ENCODE assay signal across 16 cellular contexts in genomic region chr1:193042766-193043691, GRCh38. TPM values are rescaled to one million over a fixed set of nuclear protein-coding genes. Genes with fewer than 3 reads are reported as not detected.
A peak's percentile ranks its signal among the peaks of the same experiment; 100 is the strongest.
DNase-seq lines count a peak whose midpoint lies in the region; ATAC-seq and TF ChIP-seq lines count a peak whose summit lies in the region.
"Had no signal": no experiment of that assay in that cellular context is flagged by ENCODE, and none has a peak within 500 bp of the region (broad histone marks: within the 10 kb centered on the region; RNA-seq: fewer than 3 reads in every experiment).

No MANE protein-coding gene starts in this region.

- H3K4me1 ChIP-seq in cardiac muscle cell (ENCODE audit: low read depth) = no peaks in the 10 kb centered on the region
- H3K4me1 ChIP-seq in right atrium auricular region = no peaks in the 10 kb centered on the region
- H3K4me1 ChIP-seq: foreskin keratinocyte had no signal

- no peak overlapping the region for H3K4me3 ChIP-seq in cardiac muscle cell
- H3K4me3 ChIP-seq in right atrium auricular region = no peak overlapping the region

- H3K9me3 ChIP-seq in cardiac muscle cell (ENCODE audit: low read depth) (no peaks in the 10 kb centered on the region), right atrium auricular region (no peaks in the 10 kb centered on the region)

- ATAC-seq in left ventricle myocardium superior = peak; percentile 61
- no peak for ATAC-seq in HG02571 (IDR thresholded peaks at IDR 0.05; ENCODE audit: unreplicated experiment)
- ATAC-seq in HG03460 (IDR thresholded peaks at IDR 0.05; ENCODE audit: unreplicated experiment) = no peak
- ATAC-seq: activated T-cell treated with anti-CD3 and anti-CD28 coated beads, Interleukin-2, amount 50 U/mL, for 72 hours; foreskin keratinocyte had no signal

- DNase-seq in cardiac muscle cell (ENCODE audit: low read depth in 1 of 2, low spot score in 1 of 2) (no peak), right atrium auricular region (ENCODE audit: low spot score) (no peak), NCI-H82 treated with DMSO at 0.1 percent for 48 hours (lab: John Stamatoyannopoulos, UW; ENCODE audit: unreplicated experiment) (peak; percentile 37), left ventricle myocardium superior (no peak), activated gamma-delta T cell (lab: John Stamatoyannopoulos, UW) (no peak)
- DNase-seq: activated T-cell treated with anti-CD3 and anti-CD28 coated beads, Interleukin-2, amount 50 U/mL, for 72 hours; brain microvascular endothelial cell; DMS79; foreskin keratinocyte; NCI-H1694; NCI-H2227 treated with DMSO at 0.1 percent for 48 hours; NK-92 treated with Interleukin-12 subunit alpha and Interleukin-12 subunit beta, amount 100 ng/mL, for 24 hours had no signal

- H3K27me3 ChIP-seq in cardiac muscle cell (no peaks in the 10 kb centered on the region), right atrium auricular region (no peaks in the 10 kb centered on the region)
- H3K27me3 ChIP-seq: brain microvascular endothelial cell, foreskin keratinocyte had no signal

- peaks cover 4% of the 10 kb centered on the region for H3K36me3 ChIP-seq in cardiac muscle cell
- peaks cover 5% of the 10 kb centered on the region for H3K36me3 ChIP-seq in right atrium auricular region

- TF ChIP-seq CTCF in cardiac muscle cell (IDR thresholded peaks at IDR 0.05; ENCODE audit: low read depth, low read length) (no peak), right atrium auricular region (IDR thresholded peaks at IDR 0.05) (no peak)

- intact Hi-C loops in left ventricle myocardium superior (cut with micrococcal nuclease) = no loop called here

- peak overlapping the region; percentile 24 for H3K27ac ChIP-seq in cardiac muscle cell
- H3K27ac ChIP-seq in right atrium auricular region = peak overlapping the region in 1 of 2 donors; percentile 45
- H3K27ac ChIP-seq in temporal lobe (ENCODE audit: low read depth, low read length) = peak overlapping the region; percentile 14
- H3K27ac ChIP-seq: brain microvascular endothelial cell, foreskin keratinocyte, RWPE1 had no signal

RNA-seq across cellular contexts. Expression of gene UCHL5, which starts 16.1 kb away (rescaled TPM):
- total RNA-seq in cardiac muscle cell = 17.5 and 34.4 TPM in 2 replicates
- 42.5 and 49.6 TPM in 2 replicates for polyA plus RNA-seq in cardiac muscle cell
- 10 to 100 TPM; 18.9 to 32.9 TPM for total RNA-seq in right atrium auricular region
- 45.3 TPM for total RNA-seq in left ventricle myocardium superior
- 43.5 TPM for total RNA-seq in temporal lobe

RNA-seq across cellular contexts. Expression of gene RO60, which starts 16.4 kb away (rescaled TPM):
- total RNA-seq in cardiac muscle cell (93.1 and 139 TPM in 2 replicates), right atrium auricular region (10 to 100 TPM; 58.9 to 64.4 TPM), left ventricle myocardium superior (51.6 TPM), temporal lobe (215 TPM)
- polyA plus RNA-seq in cardiac muscle cell = 106 and 171 TPM in 2 replicates
